Comparison of ENCODE assay signal across 14 cellular contexts in genomic region chr9:19470981-19471650, GRCh38.
DNase-seq lines count a peak whose midpoint lies in the region; ATAC-seq and TF ChIP-seq lines count a peak whose summit lies in the region.
"Had no signal": no experiment of that assay in that cellular context is flagged by ENCODE, and none has a peak within 500 bp of the region (broad histone marks: within the 10 kb centered on the region; RNA-seq: fewer than 3 reads in every experiment).

No MANE protein-coding gene starts in this region.

- 49 to 51% methylated on average over 10 of the region's 10 CpGs for WGBS in testis, 2 donors
- 39 to 40% methylated on average over 10 of the region's 10 CpGs for WGBS in aorta, 2 donors

- H3K4me1 ChIP-seq in right atrium auricular region (peaks cover 0 to 16% of the 10 kb centered on the region in 2 donors), testis (peaks cover 11% of the 10 kb centered on the region), aorta (ENCODE audit: control insufficient read depth in 1 of 2, insufficient read depth in 2 of 2, low read length in 2 of 2) (no peaks in the 10 kb centered on the region)

- TF ChIP-seq POLR2A in testis (IDR thresholded peaks at IDR 0.05) = no peak

- H3K27me3 ChIP-seq in right atrium auricular region = no peaks in the 10 kb centered on the region
- no peaks in the 10 kb centered on the region for H3K27me3 ChIP-seq in testis
- H3K27me3 ChIP-seq in aorta (ENCODE audit: control insufficient read depth in 1 of 2, insufficient read depth in 2 of 2, low read length in 1 of 2) = no peaks in the 10 kb centered on the region
- H3K27me3 ChIP-seq: ascending aorta, cardiac muscle cell had no signal

- H3K36me3 ChIP-seq in right atrium auricular region = no peaks in the 10 kb centered on the region
- no peaks in the 10 kb centered on the region for H3K36me3 ChIP-seq in testis (ENCODE audit: low read depth, missing control alignments)
- H3K36me3 ChIP-seq in aorta (ENCODE audit: control insufficient read depth in 1 of 2, insufficient read depth in 2 of 2, low read length in 1 of 2) = no peaks in the 10 kb centered on the region
- H3K36me3 ChIP-seq: ascending aorta, cardiac muscle cell had no signal

- H3K27ac ChIP-seq in right atrium auricular region (no peak overlapping the region), testis (no peak overlapping the region), aorta (ENCODE audit: low read depth in 1 of 2, low read length in 2 of 2) (no peak overlapping the region)
- H3K27ac ChIP-seq: ascending aorta, cardiac muscle cell, PC-9 had no signal

- no peak overlapping the region for H3K4me3 ChIP-seq in right atrium auricular region
- H3K4me3 ChIP-seq in testis = no peak overlapping the region
- no peak overlapping the region for H3K4me3 ChIP-seq in aorta (ENCODE audit: low read length in 2 of 2)
- H3K4me3 ChIP-seq: cardiac muscle cell, lung, PC-9 had no signal

- ATAC-seq in Right ventricle myocardium superior (ENCODE audit: poor library complexity) (peak; percentile 16), GM18867 (IDR thresholded peaks at IDR 0.05; ENCODE audit: unreplicated experiment) (no peak), aorta (ENCODE audit: low FRiP score) (no peak)

- TF ChIP-seq CTCF in right atrium auricular region (IDR thresholded peaks at IDR 0.05) (no peak), testis (IDR thresholded peaks at IDR 0.05) (no peak)

- H3K9me3 ChIP-seq in right atrium auricular region = no peaks in the 10 kb centered on the region
- no peaks in the 10 kb centered on the region for H3K9me3 ChIP-seq in testis
- no peaks in the 10 kb centered on the region for H3K9me3 ChIP-seq in aorta (ENCODE audit: control insufficient read depth, low read length)
- H3K9me3 ChIP-seq: ascending aorta had no signal

- intact Hi-C loops in Right ventricle myocardium superior (cut with DNase I) (no loop called here), testis (cut with DNase I; ENCODE audit: low total_unique reads) (no loop called here), aorta (cut with DNase I) (no loop called here)

- no peak for DNase-seq in Right ventricle myocardium superior
- no peak for DNase-seq in right atrium auricular region (ENCODE audit: low spot score)
- DNase-seq in globus pallidus (ENCODE audit: low spot score) = peak; percentile 63
- DNase-seq in myocyte (ENCODE audit: low read depth) = peak; percentile 37
- DNase-seq in testis = peak; percentile 38
- DNase-seq in islet precursor cell = no peak
- no peak for DNase-seq in aorta
- DNase-seq: activated B cell treated with CpG ODN at 0.5 μM for 24 hours, NCI-H1048 had no signal

Comparison
In these comparisons a context has a peak if more than half of its experiments do, and no peak if none do; other contexts are left out.
1. DNase-seq: peak in globus pallidus (single experiment), myocyte (single experiment) and testis (single experiment); none in Right ventricle myocardium superior (single experiment), right atrium auricular region (single experiment), islet precursor cell (single experiment) and aorta (0 of 2).